Comparison of ENCODE assay signal across 13 cellular contexts in the genomic region with DNA sequence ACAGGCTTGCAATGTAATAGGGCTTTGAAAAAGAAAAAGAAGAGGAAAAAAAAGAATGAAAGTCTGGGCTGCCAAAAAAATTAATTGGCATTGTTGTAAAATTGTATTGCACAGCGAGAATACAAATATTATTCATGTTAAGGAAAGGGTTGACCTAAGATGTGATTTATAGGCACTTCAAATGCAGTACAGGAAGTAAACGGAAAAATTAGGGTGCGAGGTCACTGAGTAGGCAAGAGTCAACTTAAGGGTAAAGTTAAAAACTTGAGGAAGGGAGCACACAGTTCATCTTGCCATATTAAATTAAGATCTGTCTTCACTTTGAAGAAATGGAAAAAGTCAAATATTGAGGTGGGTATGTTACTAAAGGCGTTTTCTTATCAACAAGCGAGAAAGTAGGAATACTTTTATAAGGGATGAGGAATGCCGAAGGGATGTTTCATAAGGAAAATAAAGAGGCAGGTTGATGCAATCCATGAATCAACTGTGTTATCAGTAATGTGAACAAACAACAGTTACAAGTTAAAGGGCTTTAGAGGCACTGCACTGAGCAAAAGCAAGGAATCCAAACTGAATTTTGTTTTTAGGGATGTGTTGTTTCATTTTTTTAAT.
DNase-seq lines count a peak whose midpoint lies in the region; ATAC-seq and TF ChIP-seq lines count a peak whose summit lies in the region.
"Had no signal": no experiment of that assay in that cellular context is flagged by ENCODE, and none has a peak within 500 bp of the region (broad histone marks: within the 10 kb centered on the region; RNA-seq: fewer than 3 reads in every experiment).

No MANE protein-coding gene starts in this region.

- POLR2A ChIA-PET in HEK293T (lab: Yijun Ruan, JAX), result no interaction called here

- DNase-seq in HEK293T (ENCODE audit: extremely low spot score) (no peak), adipocyte (ENCODE audit: low read depth) (no peak), hepatic stellate cell (ENCODE audit: low spot score) (peak; percentile 22), thyroid gland (no peak), NCI-H82 (lab: John Stamatoyannopoulos, UW) (no peak), prostate gland (ENCODE audit: low spot score) (no peak), Right ventricle myocardium inferior (ENCODE audit: missing footprints) (no peak)
- DNase-seq: activated B cell treated with CpG ODN at 0.5 μM for 24 hours; NCI-H1417 treated with DMSO at 0.1 percent for 48 hours; NK-92 treated with Interleukin-12 subunit alpha and Interleukin-12 subunit beta, amount 100 ng/mL, for 24 hours; occipital lobe had no signal

- intact Hi-C loops in thyroid gland (cut with DNase I) (no loop called here), prostate gland (cut with DNase I) (no loop called here), Right ventricle myocardium inferior (cut with DNase I) (no loop called here)

- CTCF ChIA-PET in HEK293T (lab: Yijun Ruan, JAX), result interaction anchor here (0.6 to 1.4 kb wide), 7 partner anchors 8 to 196 kb away, joined by 3 to 6 read pairs (median 4); no protein-coding TSS in a partner anchor

- no peaks in the 10 kb centered on the region for H3K36me3 ChIP-seq in adipocyte (ENCODE audit: control insufficient read depth, insufficient read depth, low read length, severe bottlenecking)
- no peaks in the 10 kb centered on the region for H3K36me3 ChIP-seq in thyroid gland
- no peaks in the 10 kb centered on the region for H3K36me3 ChIP-seq in prostate gland
- H3K36me3 ChIP-seq: esophagus muscularis mucosa had no signal

- H3K27ac ChIP-seq in thyroid gland (peak overlapping the region; percentile 79 to 87 (median 80)), prostate gland (no peak overlapping the region)
- H3K27ac ChIP-seq: esophagus muscularis mucosa had no signal

- WGBS in thyroid gland, 2 donors, result 74 to 80% methylated on average over 6 of the region's 6 CpGs
- WGBS in prostate gland, result 59% methylated on average over 6 of the region's 6 CpGs

- no peak for TF ChIP-seq POLR2A in thyroid gland (IDR thresholded peaks at IDR 0.05)
- TF ChIP-seq POLR2A in prostate gland (IDR thresholded peaks at IDR 0.05), result no peak

- H3K27me3 ChIP-seq in adipocyte (replicated peaks; ENCODE audit: control insufficient read depth, insufficient read depth, low read length) (no peaks in the 10 kb centered on the region), thyroid gland (no peaks in the 10 kb centered on the region), prostate gland (replicated peaks; ENCODE audit: insufficient read depth) (no peaks in the 10 kb centered on the region)

- H3K4me3 ChIP-seq in adipocyte (ENCODE audit: low read length), result peak overlapping the region; percentile 70
- no peak overlapping the region for H3K4me3 ChIP-seq in thyroid gland (replicated peaks in 1 of 3)
- H3K4me3 ChIP-seq in prostate gland, result no peak overlapping the region
- H3K4me3 ChIP-seq: esophagus muscularis mucosa, mucosa of descending colon had no signal

- TF ChIP-seq CTCF in thyroid gland (IDR thresholded peaks at IDR 0.05) (no peak), prostate gland (IDR thresholded peaks at IDR 0.05) (no peak)

- no peak for ATAC-seq in Right ventricle myocardium inferior

- H3K9me3 ChIP-seq in adipocyte (ENCODE audit: control insufficient read depth, low read length) (no peaks in the 10 kb centered on the region), thyroid gland (no peaks in the 10 kb centered on the region), prostate gland (no peaks in the 10 kb centered on the region)
- H3K9me3 ChIP-seq: esophagus muscularis mucosa, mucosa of descending colon had no signal

- H3K9ac ChIP-seq in adipocyte (ENCODE audit: low read length), result peak overlapping the region; percentile 83

- peaks cover 45% of the 10 kb centered on the region for H3K4me1 ChIP-seq in adipocyte (ENCODE audit: control insufficient read depth, insufficient read depth, low read length)
- peaks cover 26 to 46% of the 10 kb centered on the region in 2 donors for H3K4me1 ChIP-seq in thyroid gland
- H3K4me1 ChIP-seq in prostate gland (replicated peaks), result no peaks in the 10 kb centered on the region
- H3K4me1 ChIP-seq: esophagus muscularis mucosa had no signal

TF ChIP-seq in HEK293T, 16 proteins besides CTCF, POLR2A, EP300 and RAD21:
- TF ChIP-seq, protein P1, sequence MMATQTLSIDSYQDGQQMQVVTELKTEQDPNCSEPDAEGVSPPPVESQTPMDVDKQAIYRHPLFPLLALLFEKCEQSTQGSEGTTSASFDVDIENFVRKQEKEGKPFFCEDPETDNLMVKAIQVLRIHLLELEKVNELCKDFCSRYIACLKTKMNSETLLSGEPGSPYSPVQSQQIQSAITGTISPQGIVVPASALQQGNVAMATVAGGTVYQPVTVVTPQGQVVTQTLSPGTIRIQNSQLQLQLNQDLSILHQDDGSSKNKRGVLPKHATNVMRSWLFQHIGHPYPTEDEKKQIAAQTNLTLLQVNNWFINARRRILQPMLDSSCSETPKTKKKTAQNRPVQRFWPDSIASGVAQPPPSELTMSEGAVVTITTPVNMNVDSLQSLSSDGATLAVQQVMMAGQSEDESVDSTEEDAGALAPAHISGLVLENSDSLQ (IDR thresholded peaks at IDR 0.05), result peak; percentile 32; the same call in 1 of the 2 replicates
- TF ChIP-seq TARDBP (IDR thresholded peaks at IDR 0.05), result no peak

Comparison
In these comparisons a context has a peak if more than half of its experiments do, and no peak if none do; other contexts are left out.
1. H3K27ac ChIP-seq: peak in thyroid gland (3 of 3); none in prostate gland (0 of 2).